19 cellular contexts compared by ENCODE assay signal in the genomic region with DNA sequence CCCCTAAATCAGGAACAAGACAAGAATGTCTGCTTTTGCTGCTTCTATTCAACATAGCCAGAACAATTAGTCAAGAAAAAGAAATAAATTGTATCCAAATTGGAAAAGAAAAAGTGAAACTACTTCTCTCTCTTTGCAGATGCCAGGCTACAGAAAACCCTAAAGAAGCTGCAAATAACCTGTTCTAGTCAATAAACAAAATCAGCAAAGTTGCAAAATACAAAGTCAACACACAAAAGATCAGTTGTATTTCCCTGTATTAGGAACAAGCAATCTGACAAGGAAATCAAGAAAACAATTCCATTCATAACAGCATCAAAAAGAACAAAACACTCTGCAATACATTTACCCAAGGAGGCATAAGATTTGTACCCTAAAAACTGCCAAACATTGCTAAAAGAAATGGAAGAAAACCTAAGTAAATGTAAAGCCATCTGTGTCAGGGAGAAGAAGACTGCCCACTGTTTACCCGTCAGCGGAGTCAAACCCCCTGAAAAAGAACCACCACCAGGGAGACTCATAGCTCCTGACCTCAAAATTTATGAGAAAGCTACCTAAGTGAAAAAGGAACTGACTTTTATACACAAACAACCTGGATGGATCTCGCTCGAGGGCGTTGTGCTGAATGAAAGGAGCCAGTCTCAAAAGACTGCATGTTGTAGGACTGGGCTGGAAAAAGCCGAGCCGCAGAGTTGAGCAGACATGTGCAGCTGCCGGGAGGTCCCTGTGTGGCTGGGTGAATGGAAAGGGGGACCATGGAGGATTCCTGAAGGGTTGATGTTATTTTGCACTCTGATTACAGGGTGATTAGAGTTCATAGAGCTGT.
DNase-seq lines count a peak whose midpoint lies in the region; ATAC-seq, FAIRE-seq and TF ChIP-seq lines count a peak whose summit lies in the region.
"Had no signal": no experiment of that assay in that cellular context is flagged by ENCODE, and none has a peak within 500 bp of the region (broad histone marks: within the 10 kb centered on the region; RNA-seq: fewer than 3 reads in every experiment).

No MANE protein-coding gene starts in this region.

- POLR2A ChIA-PET in activated naive CD8-positive, alpha-beta T cell treated with anti-CD3 and anti-CD28 coated beads, Interleukin-2, amount 10 ng/mL, durations not matched to agents 7 days and 5 days (lab: Charles Lee), result no interaction called here

- TF ChIP-seq POLR2A in GM12892 (IDR thresholded peaks at IDR 0.05; ENCODE audit: low read depth, low read length), result no peak

- H3K9me3 ChIP-seq in lower lobe of right lung, result no peaks in the 10 kb centered on the region
- H3K9me3 ChIP-seq: adrenal gland, testis had no signal

- no peaks in the 10 kb centered on the region for H3K9me3 Mint-ChIP-seq in activated naive CD8-positive, alpha-beta T cell treated with anti-CD3 and anti-CD28 coated beads, Interleukin-2, amount 10 ng/mL, durations not matched to agents 7 days and 5 days
- H3K9me3 Mint-ChIP-seq in activated naive CD8-positive, alpha-beta T cell treated with anti-CD3 and anti-CD28 coated beads, Interleukin-2, amount 50 U/mL, for 24 hours, result no peaks in the 10 kb centered on the region
- H3K9me3 Mint-ChIP-seq: activated CD4-positive, alpha-beta T cell treated with anti-CD3 and anti-CD28 coated beads, Interleukin-2, amount 10 ng/mL, durations not matched to agents 24 days and 14 days; GM23338 had no signal

- peaks cover 6% of the 10 kb centered on the region for H3K36me3 ChIP-seq in lower lobe of right lung
- H3K36me3 ChIP-seq: adrenal gland had no signal

- H3K27me3 ChIP-seq in lower lobe of right lung (ENCODE audit: low read depth), result no peaks in the 10 kb centered on the region
- H3K27me3 ChIP-seq: adrenal gland, testis had no signal

- peaks cover 2% of the 10 kb centered on the region for H3K27me3 Mint-ChIP-seq in activated naive CD8-positive, alpha-beta T cell treated with anti-CD3 and anti-CD28 coated beads, Interleukin-2, amount 10 ng/mL, durations not matched to agents 7 days and 5 days
- H3K27me3 Mint-ChIP-seq in activated naive CD8-positive, alpha-beta T cell treated with anti-CD3 and anti-CD28 coated beads, Interleukin-2, amount 50 U/mL, for 24 hours, result no peaks in the 10 kb centered on the region
- H3K27me3 Mint-ChIP-seq: activated CD4-positive, alpha-beta T cell treated with anti-CD3 and anti-CD28 coated beads, Interleukin-2, amount 10 ng/mL, durations not matched to agents 24 days and 14 days had no signal

- peaks cover 19% of the 10 kb centered on the region for H3K36me3 Mint-ChIP-seq in activated naive CD8-positive, alpha-beta T cell treated with anti-CD3 and anti-CD28 coated beads, Interleukin-2, amount 10 ng/mL, durations not matched to agents 7 days and 5 days
- peaks cover 16% of the 10 kb centered on the region for H3K36me3 Mint-ChIP-seq in activated naive CD8-positive, alpha-beta T cell treated with anti-CD3 and anti-CD28 coated beads, Interleukin-2, amount 50 U/mL, for 24 hours (ENCODE audit: low read depth)

- intact Hi-C loops in lower lobe of right lung (cut with DNase I), result no loop called here

- H3K4me1 ChIP-seq in lower lobe of right lung, result no peaks in the 10 kb centered on the region
- H3K4me1 ChIP-seq: adrenal gland had no signal

- peaks cover 7% of the 10 kb centered on the region for H3K4me1 Mint-ChIP-seq in activated naive CD8-positive, alpha-beta T cell treated with anti-CD3 and anti-CD28 coated beads, Interleukin-2, amount 10 ng/mL, durations not matched to agents 7 days and 5 days
- peaks cover 13% of the 10 kb centered on the region for H3K4me1 Mint-ChIP-seq in activated naive CD8-positive, alpha-beta T cell treated with anti-CD3 and anti-CD28 coated beads, Interleukin-2, amount 50 U/mL, for 24 hours
- H3K4me1 Mint-ChIP-seq: GM23338 had no signal

- no peak overlapping the region for H3K4me3 ChIP-seq in lower lobe of right lung
- H3K4me3 ChIP-seq: adrenal gland, GM23338, testis had no signal

- FAIRE-seq in urothelium cell line (lab: Jason Lieb, UNC), result peak; percentile 78
- FAIRE-seq in GM12892 (lab: Jason Lieb, UNC), result no peak
- FAIRE-seq: TTC549 had no signal

- H3K27ac ChIP-seq in VCaP (0 out of 2 replicates have a peak overlapping the region, but pooled peaks have one; percentile 20), lower lobe of right lung (no peak overlapping the region)
- H3K27ac ChIP-seq: adrenal gland, testis had no signal

- ATAC-seq in activated naive CD8-positive, alpha-beta T cell treated with anti-CD3 and anti-CD28 coated beads, Interleukin-2, amount 10 ng/mL, durations not matched to agents 7 days and 5 days (ENCODE audit: low read depth), result no peak
- ATAC-seq in activated naive CD8-positive, alpha-beta T cell treated with anti-CD3 and anti-CD28 coated beads, Interleukin-2, amount 50 U/mL, for 24 hours, result no peak
- no peak for ATAC-seq in lower lobe of right lung
- ATAC-seq: GM23338 had no signal

- H3K27ac Mint-ChIP-seq in activated naive CD8-positive, alpha-beta T cell treated with anti-CD3 and anti-CD28 coated beads, Interleukin-2, amount 10 ng/mL, durations not matched to agents 7 days and 5 days, result no peak overlapping the region
- no peak overlapping the region for H3K27ac Mint-ChIP-seq in activated naive CD8-positive, alpha-beta T cell treated with anti-CD3 and anti-CD28 coated beads, Interleukin-2, amount 50 U/mL, for 24 hours
- H3K27ac Mint-ChIP-seq: activated CD4-positive, alpha-beta T cell treated with anti-CD3 and anti-CD28 coated beads, Interleukin-2, amount 10 ng/mL, durations not matched to agents 24 days and 14 days; GM23338 had no signal

- no peak for TF ChIP-seq CTCF in VCaP (conservative IDR thresholded peaks at IDR 0.05)
- no peak for TF ChIP-seq CTCF in lower lobe of right lung (IDR thresholded peaks at IDR 0.05)
- no peak for TF ChIP-seq CTCF in GM20000 (IDR thresholded peaks at IDR 0.05; ENCODE audit: extremely low read depth, missing control alignments)

- H3K4me3 Mint-ChIP-seq in activated naive CD8-positive, alpha-beta T cell treated with anti-CD3 and anti-CD28 coated beads, Interleukin-2, amount 10 ng/mL, durations not matched to agents 7 days and 5 days, result no peak overlapping the region
- H3K4me3 Mint-ChIP-seq in activated naive CD8-positive, alpha-beta T cell treated with anti-CD3 and anti-CD28 coated beads, Interleukin-2, amount 50 U/mL, for 24 hours, result no peak overlapping the region
- H3K4me3 Mint-ChIP-seq: activated CD4-positive, alpha-beta T cell treated with anti-CD3 and anti-CD28 coated beads, Interleukin-2, amount 10 ng/mL, durations not matched to agents 24 days and 14 days; GM23338 had no signal

- DNase-seq in activated naive CD8-positive, alpha-beta T cell treated with anti-CD3 and anti-CD28 coated beads, Interleukin-2, amount 10 ng/mL, durations not matched to agents 7 days and 5 days, result peak; percentile 17
- no peak for DNase-seq in activated naive CD8-positive, alpha-beta T cell treated with anti-CD3 and anti-CD28 coated beads, Interleukin-2, amount 50 U/mL, for 24 hours
- DNase-seq in lower lobe of right lung, result peak; percentile 26
- no peak for DNase-seq in urothelium cell line (ENCODE audit: low spot score)
- no peak for DNase-seq in GOT3 (lab: John Stamatoyannopoulos, UW)
- no peak for DNase-seq in GM12892 (ENCODE audit: insufficient read length)
- DNase-seq in GM20000 (ENCODE audit: low spot score), result no peak
- DNase-seq: activated CD4-positive, alpha-beta T cell treated with anti-CD3 and anti-CD28 coated beads, Interleukin-2, amount 10 ng/mL, durations not matched to agents 24 days and 14 days; adrenal gland; DND-41; foreskin melanocyte; left cardiac atrium; NCI-H1092; NCI-H524; stimulated activated CD4-positive, alpha-beta T cell treated with anti-CD3 and anti-CD28 coated beads, Interleukin-12 subunit alpha, Interleukin-12 subunit beta, amount 100 ng/mL, for 4 hours; testis had no signal

Comparison
In these comparisons a context has a peak if more than half of its experiments do, and no peak if none do; other contexts are left out.
1. DNase-seq: peak in activated naive CD8-positive, alpha-beta T cell treated with anti-CD3 and anti-CD28 coated beads, Interleukin-2, amount 10 ng/mL, durations not matched to agents 7 days and 5 days (single experiment) and lower lobe of right lung (single experiment); none in activated naive CD8-positive, alpha-beta T cell treated with anti-CD3 and anti-CD28 coated beads, Interleukin-2, amount 50 U/mL, for 24 hours (single experiment), urothelium cell line (single experiment), GOT3 (single experiment), GM12892 (single experiment) and GM20000 (single experiment).